Comparison of ENCODE assay signal across 1 cellular context in the genomic region with DNA sequence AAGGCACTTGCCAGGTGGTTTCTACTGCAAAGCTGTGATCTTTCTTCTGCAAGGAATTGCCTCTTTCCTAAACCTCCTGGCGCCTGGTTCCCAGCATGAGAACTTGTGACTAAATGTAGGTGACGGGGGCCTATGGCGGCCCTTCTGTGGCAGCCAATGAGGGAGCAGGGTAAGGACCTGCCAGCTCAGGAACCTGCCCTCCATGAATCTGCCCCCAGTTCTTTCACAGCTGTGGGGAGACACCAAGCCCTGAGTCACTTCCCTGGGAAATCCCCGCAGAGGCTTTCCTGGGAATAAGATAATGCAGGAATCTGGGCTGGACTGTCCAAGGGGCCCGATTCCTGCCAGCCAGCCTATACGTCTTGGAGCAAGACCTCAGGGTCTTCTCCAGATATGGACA.
TF ChIP-seq lines count a peak whose summit lies in the region.

No MANE protein-coding gene starts in this region.

TF ChIP-seq in IMR-90, 13 proteins besides CTCF, POLR2A, EP300 and RAD21:
- TF ChIP-seq FOS (IDR thresholded peaks at IDR 0.05; ENCODE audit: low read depth, low read length) (peak; percentile 73; the same call in 1 of the 2 replicates), ELK1 (IDR thresholded peaks at IDR 0.05; ENCODE audit: borderline replicate concordance, low read depth, low read length) (no peak), BHLHE40 (IDR thresholded peaks at IDR 0.05; ENCODE audit: low read depth, low read length) (peak; percentile 24; the same call in 1 of the 2 replicates), NFE2L2 (IDR thresholded peaks at IDR 0.05; ENCODE audit: low read depth, low read length) (no peak), SMC3 (IDR thresholded peaks at IDR 0.05; ENCODE audit: low read depth, low read length) (no peak), CEBPB (IDR thresholded peaks at IDR 0.05; ENCODE audit: low read depth, low read length) (no peak), MAZ (IDR thresholded peaks at IDR 0.05; ENCODE audit: borderline replicate concordance, low read depth, low read length) (peak; percentile 89), RFX5 (IDR thresholded peaks at IDR 0.05; ENCODE audit: low read depth, low read length) (no peak)
TF ChIP-seq in IMR-90: peak in this region for 3.
